8 cellular contexts compared by ENCODE assay signal in the genomic region with DNA sequence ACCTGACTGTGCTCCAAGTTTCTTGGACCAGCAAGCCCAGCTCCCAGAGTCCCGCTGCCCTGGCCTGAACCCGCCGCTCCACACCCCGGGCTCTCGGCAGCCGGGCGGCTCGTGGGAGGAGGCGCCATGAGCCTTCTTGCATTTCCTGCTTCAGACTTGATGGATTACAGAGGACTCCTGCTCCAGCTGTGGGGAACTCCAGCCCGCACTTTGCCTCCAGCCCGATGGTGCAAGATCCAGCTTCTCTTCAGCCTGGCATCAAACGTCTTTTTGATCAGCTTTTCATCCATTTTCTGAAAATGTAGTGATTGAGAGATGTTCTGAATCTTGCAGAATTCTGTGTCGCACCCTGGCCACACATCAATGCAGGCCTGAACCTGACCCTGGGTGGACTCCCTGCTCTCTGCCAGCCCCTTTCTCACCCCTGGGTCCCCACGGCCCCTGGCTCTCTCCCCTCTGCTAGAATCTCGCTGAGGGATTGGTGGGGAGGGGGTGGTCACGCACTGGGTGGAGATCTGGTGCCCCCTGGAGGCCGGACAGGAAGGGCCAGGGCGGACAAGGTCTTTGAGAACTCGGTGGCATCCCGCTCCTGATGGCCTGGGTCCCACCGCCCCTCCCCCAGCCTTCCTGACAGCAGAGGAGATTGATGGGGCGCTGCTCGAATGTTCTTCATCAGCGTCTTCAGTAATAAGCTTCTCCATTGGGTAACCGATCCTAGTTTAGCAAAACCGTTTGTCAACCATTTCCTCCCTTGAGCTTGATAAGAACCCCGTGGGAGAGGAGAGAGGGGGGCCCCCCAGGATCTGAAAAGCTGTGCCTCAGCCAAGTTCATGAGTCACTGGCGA. TPM values are rescaled to one million over a fixed set of nuclear protein-coding genes. Genes with fewer than 3 reads are reported as not detected.
DNase-seq lines count a peak whose midpoint lies in the region; TF ChIP-seq lines count a peak whose summit lies in the region.

No MANE protein-coding gene starts in this region.

- TF ChIP-seq CTCF in KMS-11 (conservative IDR thresholded peaks at IDR 0.05; ENCODE audit: low read depth, low read length) (peak; percentile 83), stomach (IDR thresholded peaks at IDR 0.05) (peak in 3 of 7 experiments; percentile 40 to 56 (median 49))

- WGBS in stomach, 5 donors, result 1 to 5% (median 1%) methylated on average over 20 to 28 of the region's 28 CpGs

- no peaks in the 10 kb centered on the region for H3K36me3 ChIP-seq in KMS-11 (ENCODE audit: insufficient read depth)
- no peaks in the 10 kb centered on the region for H3K36me3 ChIP-seq in neuron (ENCODE audit: insufficient read depth, low read length)
- H3K36me3 ChIP-seq in stomach, result no peaks in the 10 kb centered on the region

- no peak for TF ChIP-seq POLR2A in stomach (IDR thresholded peaks at IDR 0.05)

- H3K27ac ChIP-seq in KMS-11 (peak overlapping the region; percentile 1; the same call in 1 of the 2 replicates), stomach (peak overlapping the region; percentile 45 to 86 (median 79))

- H3K27me3 ChIP-seq in KMS-11 (ENCODE audit: insufficient read depth, low read depth) (peaks cover 3% of the 10 kb centered on the region; the same call in 1 of the 2 replicates), neuron (ENCODE audit: insufficient read depth, low read length) (peaks cover 16% of the 10 kb centered on the region), stomach (no peaks in the 10 kb centered on the region)

- peak overlapping the region; percentile 31; the same call in 1 of the 2 replicates for H3K9ac ChIP-seq in KMS-11

- H3K9me3 ChIP-seq in neuron (ENCODE audit: low read length) (no peaks in the 10 kb centered on the region), stomach (no peaks in the 10 kb centered on the region)

- intact Hi-C loops in stomach (cut with DNase I; ENCODE audit: low total_unique reads), result no loop called here

- DNase-seq in DMS53 (lab: John Stamatoyannopoulos, UW) (peak; percentile 87), SHP77 (lab: John Stamatoyannopoulos, UW) (peak; percentile 73 to 74), foreskin melanocyte (peak; percentile 86), stomach (peak; percentile 84)
- peak in 3 of 4 experiments; percentile 39 to 72 (median 65) for DNase-seq in activated naive CD4-positive, alpha-beta T cell (lab: John Stamatoyannopoulos, UW)
- DNase-seq in NK-92 treated with Interleukin-12 subunit alpha and Interleukin-12 subunit beta, amount 100 ng/mL, for 24 hours (lab: John Stamatoyannopoulos, UW), result no peak

- peaks cover 30% of the 10 kb centered on the region for H3K4me1 ChIP-seq in KMS-11 (ENCODE audit: low read depth, poor library complexity, severe bottlenecking)
- H3K4me1 ChIP-seq in neuron (ENCODE audit: insufficient read depth, low read length), result peaks cover 12% of the 10 kb centered on the region
- peaks cover 17 to 33% (median 26%) of the 10 kb centered on the region in 4 donors for H3K4me1 ChIP-seq in stomach

- no peaks in the 10 kb centered on the region for H4K20me1 ChIP-seq in KMS-11 (ENCODE audit: insufficient read depth)

- H3K4me2 ChIP-seq in KMS-11, result peak overlapping the region; percentile 91

- no peaks in the 10 kb centered on the region for H3K79me2 ChIP-seq in KMS-11 (ENCODE audit: insufficient read depth, low read depth)

- H3K4me3 ChIP-seq in KMS-11 (IDR thresholded peaks at IDR 0.05; ENCODE audit: insufficient read depth, low read depth, low read length) (no peak overlapping the region), neuron (ENCODE audit: low read length) (peak overlapping the region; percentile 34), stomach (peak overlapping the region; percentile 33 to 49 (median 40))

- TF ChIP-seq EP300 in stomach (IDR thresholded peaks at IDR 0.05), result no peak

- peak overlapping the region; percentile 86 for H2AFZ ChIP-seq in KMS-11 (ENCODE audit: low read depth)
- peak overlapping the region; percentile 20 for H2AFZ ChIP-seq in neuron (ENCODE audit: low read depth, low read length)

RNA-seq across cellular contexts. Expression of a gene that starts 12.1 kb away (rescaled TPM):
- 10 to 100 TPM in 1 of 5 donors, 1 to 10 TPM in 3, under 1 TPM in 1; 0.45 to 18.1 (median 2.8) TPM for total RNA-seq in stomach
- under 1 TPM; 0.15 to 0.56 (median 0.28) TPM for polyA plus RNA-seq in stomach
